In the genomic region with DNA sequence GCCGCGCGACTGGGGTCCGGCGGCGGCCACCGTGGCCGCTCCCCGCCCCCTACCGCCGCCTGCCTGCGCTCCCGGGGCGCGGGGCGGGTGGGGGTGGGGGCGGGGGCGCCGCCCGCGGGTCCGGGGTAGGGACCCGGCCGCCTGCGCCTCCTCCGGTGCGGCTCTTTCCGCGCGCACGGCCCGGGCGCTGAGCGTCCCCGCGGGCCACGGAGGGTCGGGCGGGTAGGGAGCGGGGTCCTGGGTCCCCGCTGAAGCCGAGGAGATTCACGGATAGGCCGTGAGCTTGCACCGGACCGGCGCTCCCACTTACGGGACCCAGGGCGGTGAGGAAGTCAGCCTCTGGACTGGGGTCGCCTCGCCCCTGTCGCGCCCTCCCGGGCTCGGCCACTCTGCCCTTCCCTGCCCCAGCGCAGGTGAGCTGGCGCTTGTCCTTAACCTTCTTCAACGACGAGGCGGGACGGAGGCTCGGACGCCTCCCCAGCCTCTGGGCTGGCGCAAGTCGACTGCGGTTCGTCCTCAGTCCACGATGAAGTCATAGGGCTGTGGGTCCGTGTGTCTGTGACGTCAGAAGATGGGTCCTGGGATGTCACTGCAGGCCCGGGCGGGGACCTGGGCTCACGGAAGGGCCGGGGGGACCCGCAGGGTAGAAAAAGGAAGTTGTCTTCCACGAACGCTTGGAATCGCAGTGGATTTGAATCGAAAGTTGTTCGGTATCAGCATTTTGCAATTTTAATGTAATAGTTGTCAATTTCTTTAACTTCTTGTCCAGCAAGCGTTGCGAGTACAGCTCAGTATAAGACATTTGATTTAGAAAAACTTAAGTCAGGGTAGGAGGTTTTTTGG, we compare ENCODE assay signal across 8 cellular contexts. TPM values are rescaled to one million over a fixed set of nuclear protein-coding genes. Genes with fewer than 3 reads are reported as not detected.
DNase-seq lines count a peak whose midpoint lies in the region; ATAC-seq and TF ChIP-seq lines count a peak whose summit lies in the region.

No MANE protein-coding gene starts in this region.

- no peak for TF ChIP-seq CTCF in thoracic aorta (IDR thresholded peaks at IDR 0.05)

- no peaks in the 10 kb centered on the region for H3K9me3 ChIP-seq in ES-I3 (ENCODE audit: control insufficient read depth, insufficient read depth, low read length)
- no peaks in the 10 kb centered on the region for H3K9me3 ChIP-seq in KOPT-K1 (ENCODE audit: insufficient read depth, low read length, poor library complexity, severe bottlenecking)
- H3K9me3 ChIP-seq in thoracic aorta, result no peaks in the 10 kb centered on the region

- no peaks in the 10 kb centered on the region for H3K27me3 ChIP-seq in thoracic aorta (replicated peaks; ENCODE audit: insufficient read depth)

- H3K4me1 ChIP-seq in ES-I3 (ENCODE audit: insufficient read depth, low read length) (peaks cover 10% of the 10 kb centered on the region; the same call in 1 of the 2 replicates), thoracic aorta (ENCODE audit: control insufficient read depth in 1 of 2, low read depth in 2 of 2) (peaks cover 25 to 53% of the 10 kb centered on the region in 2 donors)

- DNase-seq in SK-N-DZ (ENCODE audit: low spot score) (peak; percentile 78), globus pallidus (ENCODE audit: low spot score) (peak; percentile 61), occipital lobe (lab: John Stamatoyannopoulos, UW) (peak; percentile 17), thoracic aorta (ENCODE audit: low spot score) (peak; percentile 31)
- DNase-seq in activated naive CD4-positive, alpha-beta T cell treated with anti-CD3 and anti-CD28 coated beads, Interleukin-2, amount 50 U/mL, for 16 hours, result peak; percentile 48

- peak overlapping the region; percentile 90 for H3K9ac ChIP-seq in ES-I3 (ENCODE audit: low read depth, low read length)

- H3K27ac ChIP-seq in KOPT-K1 (ENCODE audit: low read depth, low read length, poor library complexity, severe bottlenecking) (peak overlapping the region; percentile 72), thoracic aorta (peak overlapping the region; percentile 76 to 84)

- ATAC-seq in GM21825 (IDR thresholded peaks at IDR 0.05; ENCODE audit: unreplicated experiment), result peak; percentile 39
- ATAC-seq in thoracic aorta (ENCODE audit: insufficient number of reproducible peaks, low FRiP score, low read depth), result peak; percentile 13

- H3K36me3 ChIP-seq in ES-I3 (ENCODE audit: insufficient read depth, low read length) (no peaks in the 10 kb centered on the region), KOPT-K1 (ENCODE audit: insufficient read depth, low read length) (no peaks in the 10 kb centered on the region), thoracic aorta (no peaks in the 10 kb centered on the region)

- peak overlapping the region; percentile 97 for H3K4me3 ChIP-seq in thoracic aorta

RNA-seq across cellular contexts. Expression of gene FBXO34, which starts 0.6 kb away (rescaled TPM):
- polyA plus RNA-seq in SK-N-DZ (2014; cell fraction: cytosol; rRNA removed), result 18.1 and 19.1 TPM in 2 replicates
- polyA plus RNA-seq in SK-N-DZ (2014; cell fraction: nucleus; rRNA removed), result 14.7 TPM in 2 replicates
- total RNA-seq in occipital lobe (37.9 TPM), thoracic aorta (10 to 100 TPM; 16.0 to 21.6 TPM)

Comparison
In these comparisons a context has a peak if more than half of its experiments do, and no peak if none do; other contexts are left out.
1. Peak in every context shown above with its lines: DNase-seq, ATAC-seq, H3K4me3 ChIP-seq and H3K27ac ChIP-seq.
2. DNase-seq: peak in every context shown above with its lines; median percentile 78 in SK-N-DZ; 61 in globus pallidus; 48 in activated naive CD4-positive, alpha-beta T cell treated with anti-CD3 and anti-CD28 coated beads, Interleukin-2, amount 50 U/mL, for 16 hours; 31 in thoracic aorta; 17 in occipital lobe.